12 cellular contexts compared by ENCODE assay signal in the genomic region with DNA sequence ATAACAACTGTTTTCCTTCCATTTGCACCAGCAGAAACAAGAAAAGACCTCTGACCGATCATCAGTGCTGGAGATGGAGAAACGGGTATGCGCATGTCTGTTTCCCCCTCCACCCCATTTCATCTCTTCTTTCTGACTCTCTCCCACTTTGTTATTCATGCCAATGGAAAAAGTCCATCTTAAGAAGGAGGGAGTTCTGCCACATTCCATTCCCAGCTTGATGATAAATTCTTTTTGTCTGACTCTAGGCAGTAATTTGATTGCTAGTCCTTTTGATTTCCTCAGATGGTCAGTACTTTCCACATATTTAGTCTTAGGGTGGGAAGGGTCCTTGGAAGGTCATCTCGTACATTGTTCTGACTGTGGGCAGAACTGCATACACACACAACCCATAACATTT.
DNase-seq lines count a peak whose midpoint lies in the region; ATAC-seq and TF ChIP-seq lines count a peak whose summit lies in the region.
"Had no signal": no experiment of that assay in that cellular context is flagged by ENCODE, and none has a peak within 500 bp of the region (broad histone marks: within the 10 kb centered on the region; RNA-seq: fewer than 3 reads in every experiment).

No MANE protein-coding gene starts in this region.

- intact Hi-C loops in breast epithelium (cut with DNase I; ENCODE audit: low total_unique reads) (no loop called here), MCF 10A (cut with micrococcal nuclease) (no loop called here)

- CTCF ChIA-PET in MCF 10A (lab: Yijun Ruan, JAX), result interaction anchor here (0.6 to 3.0 kb wide), 3 partner anchors 31 to 151 kb away, joined by 3 to 18 read pairs (median 3); no protein-coding TSS in a partner anchor

- H3K9me3 Mint-ChIP-seq in MCF 10A (ENCODE audit: unreplicated experiment) (no peaks in the 10 kb centered on the region), chondrocyte (ENCODE audit: low read depth) (no peaks in the 10 kb centered on the region)
- H3K9me3 Mint-ChIP-seq: activated T-cell treated with anti-CD3 and anti-CD28 coated beads, Interleukin-2, amount 50 U/mL, for 72 hours had no signal

- H3K4me3 Mint-ChIP-seq in MCF 10A (ENCODE audit: unreplicated experiment) (no peak overlapping the region), chondrocyte (ENCODE audit: unreplicated experiment) (peak overlapping the region; percentile 1)
- H3K4me3 Mint-ChIP-seq: activated T-cell treated with anti-CD3 and anti-CD28 coated beads, Interleukin-2, amount 50 U/mL, for 72 hours had no signal

- H3K36me3 ChIP-seq in breast epithelium (no peaks in the 10 kb centered on the region), mesendoderm (ENCODE audit: control insufficient read depth, insufficient read depth, low read length) (no peaks in the 10 kb centered on the region), tibial nerve (peaks cover 0 to 36% (median 0%) of the 10 kb centered on the region in 3 donors)

- TF ChIP-seq CTCF in breast epithelium (IDR thresholded peaks at IDR 0.05) (no peak), MCF 10A (IDR thresholded peaks at IDR 0.05; ENCODE audit: unreplicated experiment) (no peak), chondrocyte (IDR thresholded peaks at IDR 0.05) (no peak), tibial nerve (IDR thresholded peaks at IDR 0.05) (no peak)

- H3K27ac Mint-ChIP-seq in MCF 10A (ENCODE audit: low read depth, unreplicated experiment), result no peak overlapping the region
- H3K27ac Mint-ChIP-seq in chondrocyte (ENCODE audit: unreplicated experiment), result peak overlapping the region; percentile 82

- no CpG with 5 or more reads among the region's 4 CpGs for WGBS in mesendoderm (ENCODE audit: extremely low coverage, insufficient coverage, low lambda C conversion rate)
- 30 to 38% methylated on average over 4 of the region's 4 CpGs for WGBS in tibial nerve, 2 donors

- BruUV-seq in MCF 10A (replicated peaks; lab: Mats Ljungman, UMichigan), result no TSS peak

- H3K4me3 ChIP-seq in breast epithelium (no peak overlapping the region), mesendoderm (ENCODE audit: low read length) (no peak overlapping the region), tibial nerve (no peak overlapping the region)

- H3K36me3 Mint-ChIP-seq in MCF 10A (ENCODE audit: insufficient read depth, unreplicated experiment) (peaks cover 27% of the 10 kb centered on the region), chondrocyte (ENCODE audit: low read depth) (peaks cover 11% of the 10 kb centered on the region)

- POLR2A ChIA-PET in MCF 10A (lab: Yijun Ruan, JAX), result interaction anchor here (0.7 to 1.5 kb wide), 4 partner anchors 10 to 219 kb away, joined by 3 to 5 read pairs (median 4); a partner anchor contains a TSS

- no peaks in the 10 kb centered on the region for H3K79me2 ChIP-seq in mesendoderm (ENCODE audit: control insufficient read depth, insufficient read depth, low read length)

- H3K27ac ChIP-seq in breast epithelium (peak overlapping the region; percentile 21 to 43), mesendoderm (ENCODE audit: low read depth, low read length) (peak overlapping the region; percentile 56), tibial nerve (peak overlapping the region in 3 of 4 donors; percentile 25 to 81 (median 71))

- H2BK5ac ChIP-seq in mesendoderm (ENCODE audit: low read length), result no peak overlapping the region

- H3K79me1 ChIP-seq in mesendoderm (ENCODE audit: low read length), result no peaks in the 10 kb centered on the region

- H3K4me1 ChIP-seq in breast epithelium (peaks cover 0 to 3% of the 10 kb centered on the region in 2 donors), mesendoderm (ENCODE audit: control insufficient read depth, low read depth, low read length) (peaks cover 8% of the 10 kb centered on the region), tibial nerve (peaks cover 0 to 94% (median 26%) of the 10 kb centered on the region in 4 donors)

- H2BK15ac ChIP-seq in mesendoderm (replicated peaks; ENCODE audit: low read depth), result no peak overlapping the region

- H3K27me3 ChIP-seq in breast epithelium (no peaks in the 10 kb centered on the region), mesendoderm (ENCODE audit: insufficient read depth, low read length, poor library complexity) (no peaks in the 10 kb centered on the region), tibial nerve (no peaks in the 10 kb centered on the region)

- no peaks in the 10 kb centered on the region for H3K27me3 Mint-ChIP-seq in MCF 10A (ENCODE audit: insufficient read depth, unreplicated experiment)
- H3K27me3 Mint-ChIP-seq in chondrocyte (ENCODE audit: low read depth), result no peaks in the 10 kb centered on the region

- no peak overlapping the region for H2BK120ac ChIP-seq in mesendoderm (ENCODE audit: low read depth, low read length)

- H3K4me1 Mint-ChIP-seq in MCF 10A (ENCODE audit: insufficient read depth, unreplicated experiment), result peaks cover 6% of the 10 kb centered on the region
- H3K4me1 Mint-ChIP-seq in chondrocyte (ENCODE audit: low read depth), result peaks cover 53% of the 10 kb centered on the region

- H3K4me2 ChIP-seq in mesendoderm (ENCODE audit: low read length), result no peak overlapping the region

- TF ChIP-seq POLR2A in breast epithelium (IDR thresholded peaks at IDR 0.05), result no peak
- TF ChIP-seq POLR2A in tibial nerve (IDR thresholded peaks at IDR 0.05), result no peak

- no peak for TF ChIP-seq EP300 in tibial nerve (IDR thresholded peaks at IDR 0.05)

- H3K18ac ChIP-seq in mesendoderm (ENCODE audit: low read length), result no peak overlapping the region

- H4K8ac ChIP-seq in mesendoderm (ENCODE audit: low read depth, low read length), result no peak overlapping the region

- H2AK5ac ChIP-seq in mesendoderm (ENCODE audit: low read length), result no peak overlapping the region

- no peak overlapping the region for H3K9ac ChIP-seq in mesendoderm (ENCODE audit: low read length)

- peak overlapping the region; percentile 9 for H3K56ac ChIP-seq in mesendoderm (ENCODE audit: low read length)

- no peak overlapping the region for H3K4ac ChIP-seq in mesendoderm (ENCODE audit: low read depth, low read length)

- no peak overlapping the region for H3K23ac ChIP-seq in mesendoderm (ENCODE audit: low read length)

- H3K9me3 ChIP-seq in breast epithelium (no peaks in the 10 kb centered on the region), tibial nerve (no peaks in the 10 kb centered on the region)

- H4K5ac ChIP-seq in mesendoderm (ENCODE audit: low read length), result no peak overlapping the region

- ATAC-seq in GM21619 (IDR thresholded peaks at IDR 0.05; ENCODE audit: unreplicated experiment), result no peak
- ATAC-seq: activated T-cell treated with anti-CD3 and anti-CD28 coated beads, Interleukin-2, amount 50 U/mL, for 72 hours had no signal

- DNase-seq in breast epithelium (ENCODE audit: low spot score in 2 of 2), result no peak
- DNase-seq in MCF 10A (ENCODE audit: unreplicated experiment), result no peak
- DNase-seq in chondrocyte (ENCODE audit: low spot score), result no peak
- DNase-seq in mesendoderm, result peak; percentile 84
- DNase-seq in tibial nerve (ENCODE audit: low spot score in 2 of 2), result no peak
- DNase-seq in occipital lobe (lab: John Stamatoyannopoulos, UW), result no peak
- DNase-seq in RPMI8226, result no peak
- DNase-seq: 8988T; activated T-cell treated with anti-CD3 and anti-CD28 coated beads, Interleukin-2, amount 50 U/mL, for 72 hours; DMS153; NCI-H2081 treated with DMSO at 0.1 percent for 48 hours had no signal
